ENCODE assay signal across 14 cellular contexts in genomic region chr13:25882732-25883357, GRCh38.
DNase-seq lines count a peak whose midpoint lies in the region; ATAC-seq and TF ChIP-seq lines count a peak whose summit lies in the region.
"Had no signal": no experiment of that assay in that cellular context is flagged by ENCODE, and none has a peak within 500 bp of the region (broad histone marks: within the 10 kb centered on the region; RNA-seq: fewer than 3 reads in every experiment).

No MANE protein-coding gene starts in this region.

- no peaks in the 10 kb centered on the region for H3K9me3 Mint-ChIP-seq in activated CD4-positive, alpha-beta T cell treated with anti-CD3 and anti-CD28 coated beads for 36 hours (ENCODE audit: low read depth)
- no peaks in the 10 kb centered on the region for H3K9me3 Mint-ChIP-seq in activated naive CD8-positive, alpha-beta T cell treated with anti-CD3 and anti-CD28 coated beads, Interleukin-2, amount 10 ng/mL, durations not matched to agents 7 days and 5 days
- no peaks in the 10 kb centered on the region for H3K9me3 Mint-ChIP-seq in osteocyte (ENCODE audit: unreplicated experiment)
- no peaks in the 10 kb centered on the region for H3K9me3 Mint-ChIP-seq in activated T-helper 2 cell treated with anti-CD3 and anti-CD28 coated beads, Interferon-gamma antibody, Interleukin-2, Interleukin-4, amounts not matched to agents 10 μg/mL and 5 μg/mL and 100 μg/mL, durations not matched to agents 14 hours and 24 hours and 36 hours
- H3K9me3 Mint-ChIP-seq: activated T-cell treated with anti-CD3 and anti-CD28 coated beads, Interleukin-2, amount 50 U/mL, for 4 hours had no signal

- peak; percentile 65 for ATAC-seq in activated CD4-positive, alpha-beta T cell treated with anti-CD3 and anti-CD28 coated beads for 36 hours
- peak; percentile 91 for ATAC-seq in activated naive CD8-positive, alpha-beta T cell treated with anti-CD3 and anti-CD28 coated beads, Interleukin-2, amount 10 ng/mL, durations not matched to agents 7 days and 5 days (ENCODE audit: low read depth)
- no peak for ATAC-seq in HG03457 (IDR thresholded peaks at IDR 0.05; ENCODE audit: unreplicated experiment)
- ATAC-seq: left cardiac atrium had no signal

- H3K36me3 ChIP-seq in MG63 = no peaks in the 10 kb centered on the region
- H3K36me3 ChIP-seq: pancreas had no signal

- no peaks in the 10 kb centered on the region for H3K27me3 ChIP-seq in MG63
- H3K27me3 ChIP-seq: pancreas had no signal

- no peaks in the 10 kb centered on the region for H3K27me3 Mint-ChIP-seq in activated CD4-positive, alpha-beta T cell treated with anti-CD3 and anti-CD28 coated beads for 36 hours
- no peaks in the 10 kb centered on the region for H3K27me3 Mint-ChIP-seq in activated naive CD8-positive, alpha-beta T cell treated with anti-CD3 and anti-CD28 coated beads, Interleukin-2, amount 10 ng/mL, durations not matched to agents 7 days and 5 days
- H3K27me3 Mint-ChIP-seq in osteocyte (ENCODE audit: unreplicated experiment) = no peaks in the 10 kb centered on the region
- H3K27me3 Mint-ChIP-seq in activated T-helper 2 cell treated with anti-CD3 and anti-CD28 coated beads, Interferon-gamma antibody, Interleukin-2, Interleukin-4, amounts not matched to agents 10 μg/mL and 5 μg/mL and 100 μg/mL, durations not matched to agents 14 hours and 24 hours and 36 hours (ENCODE audit: low read depth) = no peaks in the 10 kb centered on the region

- peaks cover 53% of the 10 kb centered on the region for H3K4me1 Mint-ChIP-seq in activated CD4-positive, alpha-beta T cell treated with anti-CD3 and anti-CD28 coated beads for 36 hours
- peaks cover 48% of the 10 kb centered on the region for H3K4me1 Mint-ChIP-seq in activated naive CD8-positive, alpha-beta T cell treated with anti-CD3 and anti-CD28 coated beads, Interleukin-2, amount 10 ng/mL, durations not matched to agents 7 days and 5 days
- H3K4me1 Mint-ChIP-seq in osteocyte (ENCODE audit: unreplicated experiment) = peaks cover 81% of the 10 kb centered on the region
- peaks cover 40% of the 10 kb centered on the region for H3K4me1 Mint-ChIP-seq in activated T-helper 2 cell treated with anti-CD3 and anti-CD28 coated beads, Interferon-gamma antibody, Interleukin-2, Interleukin-4, amounts not matched to agents 10 μg/mL and 5 μg/mL and 100 μg/mL, durations not matched to agents 14 hours and 24 hours and 36 hours (ENCODE audit: low read depth)

- TF ChIP-seq CTCF in osteocyte (IDR thresholded peaks at IDR 0.05) = peak; percentile 6

- peak; percentile 21 for DNase-seq in activated CD4-positive, alpha-beta T cell treated with anti-CD3 and anti-CD28 coated beads for 36 hours
- DNase-seq in activated CD4-positive, alpha-beta T cell treated with anti-CD3 and anti-CD28 coated beads for 1 hour = no peak
- DNase-seq in NCI-H2107 (lab: John Stamatoyannopoulos, UW) (peak; percentile 30), osteocyte (ENCODE audit: extremely low spot score, unreplicated experiment) (no peak), MG63 (no peak)
- DNase-seq in activated naive CD8-positive, alpha-beta T cell treated with anti-CD3 and anti-CD28 coated beads, Interleukin-2, amount 10 ng/mL, durations not matched to agents 7 days and 5 days = no peak
- DNase-seq in activated T-helper 2 cell treated with anti-CD3 and anti-CD28 coated beads, Interferon-gamma antibody, Interleukin-2, Interleukin-4, amounts not matched to agents 10 μg/mL and 5 μg/mL and 100 μg/mL, durations not matched to agents 14 hours and 24 hours and 36 hours (ENCODE audit: low spot score) = no peak
- DNase-seq: activated T-cell treated with anti-CD3 and anti-CD28 coated beads, Interleukin-2, amount 50 U/mL, for 4 hours; KG1; left cardiac atrium; pancreas; stimulated activated CD4-positive, alpha-beta T cell treated with anti-CD3 and anti-CD28 coated beads, Interleukin-2, amount 100 ng/mL, for 48 hours; T-helper 9 cell had no signal

- no peak overlapping the region for H3K4me3 ChIP-seq in MG63
- H3K4me3 ChIP-seq: pancreas had no signal

- POLR2A ChIA-PET in activated CD4-positive, alpha-beta T cell treated with anti-CD3 and anti-CD28 coated beads for 36 hours (lab: Charles Lee) = interaction anchor here (0.5 kb wide), 1 partner anchor 10 kb away, joined by 3 read pairs; no protein-coding TSS in a partner anchor
- POLR2A ChIA-PET in activated naive CD8-positive, alpha-beta T cell treated with anti-CD3 and anti-CD28 coated beads, Interleukin-2, amount 10 ng/mL, durations not matched to agents 7 days and 5 days (lab: Charles Lee) = interaction anchor here (0.6 to 1.0 kb wide), 2 partner anchors 17 to 35 kb away, joined by 3 to 4 read pairs; no protein-coding TSS in a partner anchor

- no peak overlapping the region for H3K27ac Mint-ChIP-seq in activated CD4-positive, alpha-beta T cell treated with anti-CD3 and anti-CD28 coated beads for 36 hours
- peak overlapping the region; percentile 70 for H3K27ac Mint-ChIP-seq in activated naive CD8-positive, alpha-beta T cell treated with anti-CD3 and anti-CD28 coated beads, Interleukin-2, amount 10 ng/mL, durations not matched to agents 7 days and 5 days
- peak overlapping the region; percentile 85 for H3K27ac Mint-ChIP-seq in osteocyte (ENCODE audit: unreplicated experiment)
- no peak overlapping the region for H3K27ac Mint-ChIP-seq in activated T-helper 2 cell treated with anti-CD3 and anti-CD28 coated beads, Interferon-gamma antibody, Interleukin-2, Interleukin-4, amounts not matched to agents 10 μg/mL and 5 μg/mL and 100 μg/mL, durations not matched to agents 14 hours and 24 hours and 36 hours

- intact Hi-C loops in activated CD4-positive, alpha-beta T cell treated with anti-CD3 and anti-CD28 coated beads for 36 hours (cut with DNase I, micrococcal nuclease) = no loop called here
- intact Hi-C loops in activated T-helper 2 cell treated with anti-CD3 and anti-CD28 coated beads, Interferon-gamma antibody, Interleukin-2, Interleukin-4, amounts not matched to agents 10 μg/mL and 5 μg/mL and 100 μg/mL, durations not matched to agents 14 hours and 24 hours and 36 hours (cut with micrococcal nuclease) = no loop called here

- H3K9me3 ChIP-seq in MG63 = no peaks in the 10 kb centered on the region
- H3K9me3 ChIP-seq: pancreas had no signal

- CTCF ChIA-PET in activated CD4-positive, alpha-beta T cell treated with anti-CD3 and anti-CD28 coated beads for 36 hours (lab: Charles Lee) = interaction anchor here (0.7 to 0.8 kb wide), 2 partner anchors 10 to 573 kb away, joined by 3 read pairs; no protein-coding TSS in a partner anchor

- H3K4me3 Mint-ChIP-seq in activated CD4-positive, alpha-beta T cell treated with anti-CD3 and anti-CD28 coated beads for 36 hours = no peak overlapping the region
- H3K4me3 Mint-ChIP-seq in activated naive CD8-positive, alpha-beta T cell treated with anti-CD3 and anti-CD28 coated beads, Interleukin-2, amount 10 ng/mL, durations not matched to agents 7 days and 5 days = peak overlapping the region; percentile 43
- H3K4me3 Mint-ChIP-seq in osteocyte (ENCODE audit: unreplicated experiment) = no peak overlapping the region
- H3K4me3 Mint-ChIP-seq in activated T-helper 2 cell treated with anti-CD3 and anti-CD28 coated beads, Interferon-gamma antibody, Interleukin-2, Interleukin-4, amounts not matched to agents 10 μg/mL and 5 μg/mL and 100 μg/mL, durations not matched to agents 14 hours and 24 hours and 36 hours (ENCODE audit: low read depth) = no peak overlapping the region
- H3K4me3 Mint-ChIP-seq: activated T-cell treated with anti-CD3 and anti-CD28 coated beads, Interleukin-2, amount 50 U/mL, for 4 hours had no signal

- no peaks in the 10 kb centered on the region for H3K36me3 Mint-ChIP-seq in activated CD4-positive, alpha-beta T cell treated with anti-CD3 and anti-CD28 coated beads for 36 hours (ENCODE audit: low read depth)
- no peaks in the 10 kb centered on the region for H3K36me3 Mint-ChIP-seq in activated naive CD8-positive, alpha-beta T cell treated with anti-CD3 and anti-CD28 coated beads, Interleukin-2, amount 10 ng/mL, durations not matched to agents 7 days and 5 days
- no peaks in the 10 kb centered on the region for H3K36me3 Mint-ChIP-seq in osteocyte (ENCODE audit: unreplicated experiment)
- H3K36me3 Mint-ChIP-seq in activated T-helper 2 cell treated with anti-CD3 and anti-CD28 coated beads, Interferon-gamma antibody, Interleukin-2, Interleukin-4, amounts not matched to agents 10 μg/mL and 5 μg/mL and 100 μg/mL, durations not matched to agents 14 hours and 24 hours and 36 hours (ENCODE audit: low read depth) = no peaks in the 10 kb centered on the region

Comparison
In these comparisons a context has a peak if more than half of its experiments do, and no peak if none do; other contexts are left out.
1. DNase-seq: peak in activated CD4-positive, alpha-beta T cell treated with anti-CD3 and anti-CD28 coated beads for 36 hours (single experiment) and NCI-H2107 (single experiment); none in activated CD4-positive, alpha-beta T cell treated with anti-CD3 and anti-CD28 coated beads for 1 hour (single experiment), activated naive CD8-positive, alpha-beta T cell treated with anti-CD3 and anti-CD28 coated beads, Interleukin-2, amount 10 ng/mL, durations not matched to agents 7 days and 5 days (single experiment), osteocyte (single experiment), MG63 (single experiment) and activated T-helper 2 cell treated with anti-CD3 and anti-CD28 coated beads, Interferon-gamma antibody, Interleukin-2, Interleukin-4, amounts not matched to agents 10 μg/mL and 5 μg/mL and 100 μg/mL, durations not matched to agents 14 hours and 24 hours and 36 hours (single experiment).
2. H3K27ac Mint-ChIP-seq: peak in activated naive CD8-positive, alpha-beta T cell treated with anti-CD3 and anti-CD28 coated beads, Interleukin-2, amount 10 ng/mL, durations not matched to agents 7 days and 5 days (single experiment) and osteocyte (single experiment); none in activated CD4-positive, alpha-beta T cell treated with anti-CD3 and anti-CD28 coated beads for 36 hours (single experiment) and activated T-helper 2 cell treated with anti-CD3 and anti-CD28 coated beads, Interferon-gamma antibody, Interleukin-2, Interleukin-4, amounts not matched to agents 10 μg/mL and 5 μg/mL and 100 μg/mL, durations not matched to agents 14 hours and 24 hours and 36 hours (single experiment).